In the genomic region with DNA sequence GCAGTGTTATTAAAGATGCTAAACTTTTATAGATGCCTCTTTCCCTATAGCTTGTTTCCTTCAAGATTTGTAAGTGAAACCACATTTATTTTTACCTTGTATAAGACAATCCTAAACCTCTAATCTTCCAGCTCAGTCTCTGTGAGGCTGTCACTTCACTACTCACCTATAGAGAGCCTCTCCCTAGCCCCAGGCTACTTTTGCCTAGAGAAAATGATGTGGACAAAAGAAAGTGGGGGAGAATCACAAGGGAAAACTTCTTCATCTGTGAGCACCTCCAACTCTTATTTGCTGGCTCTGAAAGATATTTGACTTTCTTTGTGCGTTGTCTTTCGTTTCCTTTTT, we compare ENCODE assay signal across 20 cellular contexts.
"Had no signal": no experiment of that assay in that cellular context is flagged by ENCODE, and none has a peak within 500 bp of the region (broad histone marks: within the 10 kb centered on the region; RNA-seq: fewer than 3 reads in every experiment).

No MANE protein-coding gene starts in this region.

- H3K36me3 Mint-ChIP-seq: brain had no signal

- H3K27ac ChIP-seq: esophagus squamous epithelium, thyroid gland had no signal

- H3K4me1 Mint-ChIP-seq: activated CD4-positive, alpha-beta T cell treated with anti-CD3 and anti-CD28 coated beads, Interleukin-2, amount 10 ng/mL, durations not matched to agents 24 days and 14 days had no signal

- H3K36me3 ChIP-seq: esophagus squamous epithelium, thyroid gland had no signal

- H3K4me1 ChIP-seq: esophagus squamous epithelium, thyroid gland had no signal

- H3K4me3 Mint-ChIP-seq: activated CD4-positive, alpha-beta T cell treated with anti-CD3 and anti-CD28 coated beads, Interleukin-2, amount 10 ng/mL, durations not matched to agents 24 days and 14 days; activated CD8-positive, alpha-beta T cell treated with anti-CD3 and anti-CD28 coated beads for 36 hours; activated naive CD4-positive, alpha-beta T cell treated with anti-CD3 and anti-CD28 coated beads for 36 hours; brain had no signal

- H3K27me3 Mint-ChIP-seq: activated CD8-positive, alpha-beta T cell treated with anti-CD3 and anti-CD28 coated beads for 36 hours had no signal

- H3K27me3 ChIP-seq: esophagus squamous epithelium, thyroid gland had no signal

- H3K4me3 ChIP-seq: esophagus squamous epithelium, thyroid gland had no signal

- ATAC-seq: activated CD8-positive, alpha-beta T cell treated with anti-CD3 and anti-CD28 coated beads for 36 hours; left colon had no signal

- H3K9me3 Mint-ChIP-seq: activated CD4-positive, alpha-beta T cell treated with anti-CD3 and anti-CD28 coated beads, Interleukin-2, amount 10 ng/mL, durations not matched to agents 24 days and 14 days; activated CD8-positive, alpha-beta T cell treated with anti-CD3 and anti-CD28 coated beads for 36 hours; activated naive CD4-positive, alpha-beta T cell treated with anti-CD3 and anti-CD28 coated beads for 36 hours; brain had no signal

- H3K27ac Mint-ChIP-seq: activated CD4-positive, alpha-beta T cell treated with anti-CD3 and anti-CD28 coated beads, Interleukin-2, amount 10 ng/mL, durations not matched to agents 24 days and 14 days; activated CD8-positive, alpha-beta T cell treated with anti-CD3 and anti-CD28 coated beads for 36 hours; activated naive CD4-positive, alpha-beta T cell treated with anti-CD3 and anti-CD28 coated beads for 36 hours; brain had no signal

- DNase-seq: activated CD4-positive, alpha-beta T cell treated with anti-CD3 and anti-CD28 coated beads, Interleukin-2, amount 10 ng/mL, durations not matched to agents 24 days and 14 days; activated CD4-positive, CD25-positive, alpha-beta regulatory T cell; activated CD8-positive, alpha-beta T cell treated with anti-CD3 and anti-CD28 coated beads for 36 hours; activated naive CD4-positive, alpha-beta T cell treated with anti-CD3 and anti-CD28 coated beads for 36 hours; activated T-cell treated with anti-CD3 and anti-CD28 coated beads, Interleukin-2, amount 50 U/mL, for 1 hour; effector CD8-positive, alpha-beta T cell; esophagus squamous epithelium; hippocampal formation; islet precursor cell; left colon; occipital lobe; posterior cingulate gyrus; stimulated activated CD4-positive, alpha-beta T cell treated with anti-CD3 and anti-CD28 coated beads, Interleukin-12 subunit alpha, Interleukin-12 subunit beta, amount 100 ng/mL, for 4 hours; stimulated activated CD4-positive, alpha-beta T cell treated with anti-CD3 and anti-CD28 coated beads, Interleukin-1b, Interleukin-23, amount 100 ng/mL, for 48 hours; stimulated activated CD8-positive, alpha-beta memory T cell treated with anti-CD3 and anti-CD28 coated beads, Interleukin-4, amount 100 ng/mL, for 48 hours; stimulated activated naive CD4-positive, alpha-beta T cell; T-helper 1 cell; T-helper 9 cell; thyroid gland had no signal

- H3K9me3 ChIP-seq: esophagus squamous epithelium, thyroid gland had no signal
